ENCODE assay signal across 21 cellular contexts in the genomic region with DNA sequence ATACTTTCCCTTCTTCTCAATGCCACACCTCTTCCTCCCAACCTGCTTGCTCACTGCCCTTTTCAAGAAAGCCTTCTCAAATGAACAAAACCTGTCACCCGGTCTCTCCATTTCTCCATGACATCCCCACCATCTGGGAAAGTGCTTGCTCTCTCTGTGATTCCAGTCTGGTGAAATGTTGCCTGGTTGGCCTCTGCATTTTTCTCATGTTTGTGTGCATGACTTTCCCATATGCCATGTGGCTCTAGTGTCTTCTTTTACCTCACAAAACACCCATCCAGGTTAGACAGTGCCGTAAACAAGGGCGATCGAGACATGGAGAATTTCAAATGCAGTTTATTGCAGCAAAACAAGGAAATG. TPM values are rescaled to one million over a fixed set of nuclear protein-coding genes. Genes with fewer than 3 reads are reported as not detected.
"Had no signal": no experiment of that assay in that cellular context is flagged by ENCODE, and none has a peak within 500 bp of the region (broad histone marks: within the 10 kb centered on the region; RNA-seq: fewer than 3 reads in every experiment).

No MANE protein-coding gene starts in this region.

- H3K27ac ChIP-seq: coronary artery, dorsolateral prefrontal cortex, epithelial cell of prostate, esophagus squamous epithelium, gastrocnemius medialis, heart right ventricle, left lung, lower lobe of right lung had no signal

- H3K4me3 ChIP-seq: coronary artery, dorsolateral prefrontal cortex, esophagus squamous epithelium, gastrocnemius medialis, heart right ventricle, left lung, lower lobe of right lung had no signal

- DNase-seq: dermis blood vessel endothelial cell; dorsolateral prefrontal cortex; effector CD4-positive, alpha-beta T cell; effector memory CD4-positive, alpha-beta T cell; esophagus squamous epithelium; foreskin fibroblast; foreskin melanocyte; gastrocnemius medialis; glutamatergic neuron; head of caudate nucleus; heart right ventricle; hippocampal formation; left cardiac atrium; left lung; left ventricle myocardium superior; lower lobe of right lung; mesenchymal stem cell; naive thymus-derived CD4-positive, alpha-beta T cell had no signal

- H3K9me3 ChIP-seq: esophagus squamous epithelium, gastrocnemius medialis, heart right ventricle, left lung, lower lobe of right lung had no signal

- H3K36me3 ChIP-seq: esophagus squamous epithelium, gastrocnemius medialis, heart right ventricle, left lung, lower lobe of right lung had no signal

- H3K4me1 ChIP-seq: esophagus squamous epithelium, gastrocnemius medialis, heart right ventricle, left lung, lower lobe of right lung had no signal

RNA-seq across cellular contexts. Expression of a gene that starts 5.8 kb away (rescaled TPM):
- polyA plus RNA-seq: endothelial cell of umbilical vein, heart right ventricle had no signal

RNA-seq across cellular contexts. Expression of a gene that starts 22.4 kb away (rescaled TPM):
- polyA plus RNA-seq: endothelial cell of umbilical vein, heart right ventricle had no signal

RNA-seq across cellular contexts. Expression of a gene that starts 28.9 kb away (rescaled TPM):
- polyA plus RNA-seq: endothelial cell of umbilical vein, heart right ventricle had no signal

RNA-seq across cellular contexts. Expression of a gene that starts 56.0 kb away (rescaled TPM):
- polyA plus RNA-seq: endothelial cell of umbilical vein, heart right ventricle had no signal
